In the genomic region with DNA sequence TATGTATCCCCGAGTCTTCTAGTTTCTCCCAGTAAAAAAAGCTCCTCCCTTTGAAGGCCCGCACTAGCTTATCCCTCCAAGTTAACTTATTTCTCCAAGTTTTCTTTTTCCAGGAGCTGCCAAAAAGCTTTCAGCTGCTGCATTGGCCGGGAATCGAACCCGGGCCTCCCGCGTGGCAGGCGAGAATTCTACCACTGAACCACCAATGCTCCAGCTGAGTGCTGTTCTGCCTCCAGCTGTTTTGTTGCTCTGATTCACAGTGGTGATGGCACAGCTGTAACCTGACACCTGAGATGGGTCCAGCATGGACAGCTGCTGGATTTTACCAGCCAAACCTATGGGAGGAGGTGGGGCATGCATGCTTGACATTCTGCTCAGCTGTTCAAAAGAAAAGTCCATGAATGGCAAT, we compare ENCODE assay signal across 1 cellular context.
TF ChIP-seq lines count a peak whose summit lies in the region.

No MANE protein-coding gene starts in this region.

TF ChIP-seq in K562, 482 proteins besides CTCF, POLR2A, EP300 and RAD21 (continued from another document):
- TF ChIP-seq TRIM25 (IDR thresholded peaks at IDR 0.05; ENCODE audit: borderline replicate concordance), result no peak
- TF ChIP-seq PYGO2 (tag; IDR thresholded peaks at IDR 0.05), result no peak
- no peak for TF ChIP-seq STAT6 (CRISPR knock-in tag; IDR thresholded peaks at IDR 0.05)
- no peak for TF ChIP-seq NEUROD1 (IDR thresholded peaks at IDR 0.05; ENCODE audit: borderline replicate concordance, low read depth, low read length, partially characterized antibody)
- TF ChIP-seq, protein P1, sequence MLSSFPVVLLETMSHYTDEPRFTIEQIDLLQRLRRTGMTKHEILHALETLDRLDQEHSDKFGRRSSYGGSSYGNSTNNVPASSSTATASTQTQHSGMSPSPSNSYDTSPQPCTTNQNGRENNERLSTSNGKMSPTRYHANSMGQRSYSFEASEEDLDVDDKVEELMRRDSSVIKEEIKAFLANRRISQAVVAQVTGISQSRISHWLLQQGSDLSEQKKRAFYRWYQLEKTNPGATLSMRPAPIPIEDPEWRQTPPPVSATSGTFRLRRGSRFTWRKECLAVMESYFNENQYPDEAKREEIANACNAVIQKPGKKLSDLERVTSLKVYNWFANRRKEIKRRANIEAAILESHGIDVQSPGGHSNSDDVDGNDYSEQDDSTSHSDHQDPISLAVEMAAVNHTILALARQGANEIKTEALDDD (IDR thresholded peaks at IDR 0.05), result no peak
- TF ChIP-seq CREB1 (IDR thresholded peaks at IDR 0.05), result no peak
- TF ChIP-seq CREB1 (CRISPR knock-in tag; IDR thresholded peaks at IDR 0.05), result no peak
- no peak for TF ChIP-seq HDAC2 (IDR thresholded peaks at IDR 0.05)
- no peak for TF ChIP-seq TFE3 (CRISPR knock-in tag; IDR thresholded peaks at IDR 0.05)
- TF ChIP-seq ETS1 (conservative IDR thresholded peaks at IDR 0.05; ENCODE audit: control insufficient read depth, low read depth, low read length), result no peak
- peak; percentile 32 for TF ChIP-seq BDP1 (IDR thresholded peaks at IDR 0.05; ENCODE audit: insufficient read depth, insufficient read length)
- TF ChIP-seq, protein P2, sequence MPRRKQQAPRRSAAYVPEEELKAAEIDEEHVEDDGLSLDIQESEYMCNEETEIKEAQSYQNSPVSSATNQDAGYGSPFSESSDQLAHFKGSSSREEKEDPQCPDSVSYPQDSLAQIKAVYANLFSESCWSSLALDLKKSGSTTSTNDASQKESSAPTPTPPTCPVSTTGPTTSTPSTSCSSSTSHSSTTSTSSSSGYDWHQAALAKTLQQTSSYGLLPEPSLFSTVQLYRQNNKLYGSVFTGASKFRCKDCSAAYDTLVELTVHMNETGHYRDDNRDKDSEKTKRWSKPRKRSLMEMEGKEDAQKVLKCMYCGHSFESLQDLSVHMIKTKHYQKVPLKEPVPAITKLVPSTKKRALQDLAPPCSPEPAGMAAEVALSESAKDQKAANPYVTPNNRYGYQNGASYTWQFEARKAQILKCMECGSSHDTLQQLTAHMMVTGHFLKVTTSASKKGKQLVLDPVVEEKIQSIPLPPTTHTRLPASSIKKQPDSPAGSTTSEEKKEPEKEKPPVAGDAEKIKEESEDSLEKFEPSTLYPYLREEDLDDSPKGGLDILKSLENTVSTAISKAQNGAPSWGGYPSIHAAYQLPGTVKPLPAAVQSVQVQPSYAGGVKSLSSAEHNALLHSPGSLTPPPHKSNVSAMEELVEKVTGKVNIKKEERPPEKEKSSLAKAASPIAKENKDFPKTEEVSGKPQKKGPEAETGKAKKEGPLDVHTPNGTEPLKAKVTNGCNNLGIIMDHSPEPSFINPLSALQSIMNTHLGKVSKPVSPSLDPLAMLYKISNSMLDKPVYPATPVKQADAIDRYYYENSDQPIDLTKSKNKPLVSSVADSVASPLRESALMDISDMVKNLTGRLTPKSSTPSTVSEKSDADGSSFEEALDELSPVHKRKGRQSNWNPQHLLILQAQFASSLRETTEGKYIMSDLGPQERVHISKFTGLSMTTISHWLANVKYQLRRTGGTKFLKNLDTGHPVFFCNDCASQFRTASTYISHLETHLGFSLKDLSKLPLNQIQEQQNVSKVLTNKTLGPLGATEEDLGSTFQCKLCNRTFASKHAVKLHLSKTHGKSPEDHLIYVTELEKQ (CRISPR knock-in tag; IDR thresholded peaks at IDR 0.05), result no peak
- no peak for TF ChIP-seq MGA (IDR thresholded peaks at IDR 0.05)
- TF ChIP-seq DDX20 (tag; IDR thresholded peaks at IDR 0.05; ENCODE audit: low read depth), result no peak
- no peak for TF ChIP-seq ERF (CRISPR knock-in tag; IDR thresholded peaks at IDR 0.05)
